ENCODE assay signal across 9 cellular contexts in genomic region chr7:115099906-115100305, GRCh38.
DNase-seq lines count a peak whose midpoint lies in the region; ATAC-seq and TF ChIP-seq lines count a peak whose summit lies in the region.
"Had no signal": no experiment of that assay in that cellular context is flagged by ENCODE, and none has a peak within 500 bp of the region (broad histone marks: within the 10 kb centered on the region; RNA-seq: fewer than 3 reads in every experiment).

No MANE protein-coding gene starts in this region.

- H3K4ac ChIP-seq in IMR-90 (ENCODE audit: low read depth, low read length): peak overlapping the region; percentile 64

- no peaks in the 10 kb centered on the region for H3K27me3 ChIP-seq in IMR-90 (ENCODE audit: control insufficient read depth, insufficient read depth, low read length)
- no peaks in the 10 kb centered on the region for H3K27me3 ChIP-seq in right lobe of liver

- ATAC-seq in IMR-90 (ENCODE audit: low read depth): peak; percentile 83
- ATAC-seq in right lobe of liver: peak; percentile 66 to 100 (median 78)
- no peak for ATAC-seq in HG03039 (IDR thresholded peaks at IDR 0.05; ENCODE audit: unreplicated experiment)

- no peak overlapping the region; the same call in 1 of the 2 replicates for H2AK5ac ChIP-seq in IMR-90 (ENCODE audit: low read depth, low read length)

- H3K79me1 ChIP-seq in IMR-90 (ENCODE audit: low read depth in 1 of 2, low read length in 2 of 2): no peaks in the 10 kb centered on the region

- H3K4me3 ChIP-seq in IMR-90 (ENCODE audit: insufficient read depth, low read depth, low read length) (no peak overlapping the region), cardiac fibroblast (replicated peaks in 1 of 2; ENCODE audit: low read depth in 2 of 2, low read length in 2 of 2) (no peak overlapping the region), right lobe of liver (no peak overlapping the region)

- H4K8ac ChIP-seq in IMR-90 (ENCODE audit: low read depth in 2 of 2, low read length in 2 of 2): no peak overlapping the region

- H2AFZ ChIP-seq in IMR-90 (replicated peaks; ENCODE audit: low read length, poor library complexity): peak overlapping the region; percentile 45

- peak overlapping the region; percentile 44; the same call in 1 of the 2 replicates for H2BK20ac ChIP-seq in IMR-90 (ENCODE audit: low read depth, low read length)

- no TSS peak for BruUV-seq in IMR-90 (replicated peaks; lab: Mats Ljungman, UMichigan)

- H3K4me2 ChIP-seq in IMR-90 (ENCODE audit: low read depth, low read length): no peak overlapping the region

- H3K14ac ChIP-seq in IMR-90 (replicated peaks; ENCODE audit: low read depth, low read length): peak overlapping the region; percentile 41; the same call in 1 of the 2 replicates

- peaks cover 9% of the 10 kb centered on the region; the same call in 1 of the 2 replicates for H3K9me1 ChIP-seq in IMR-90 (ENCODE audit: insufficient read depth, low read length)

- no peak overlapping the region for H2BK5ac ChIP-seq in IMR-90 (ENCODE audit: low read depth, low read length, poor library complexity, severe bottlenecking)

- CTCF ChIA-PET in IMR-90 (lab: Yijun Ruan, JAX): no interaction called here

- H4K91ac ChIP-seq in IMR-90 (ENCODE audit: insufficient read depth, low read depth, low read length): no peak overlapping the region; the same call in 1 of the 2 replicates

- no peaks in the 10 kb centered on the region for H3K36me3 ChIP-seq in IMR-90 (ENCODE audit: control insufficient read depth, insufficient read depth, low read length)
- H3K36me3 ChIP-seq in right lobe of liver: no peaks in the 10 kb centered on the region

- no peaks in the 10 kb centered on the region for H4K20me1 ChIP-seq in IMR-90 (ENCODE audit: insufficient read depth, low read length)

- H3K9ac ChIP-seq in IMR-90 (ENCODE audit: low read depth, low read length): no peak overlapping the region

- DNase-seq in DMS53 (lab: John Stamatoyannopoulos, UW): peak; percentile 91
- DNase-seq in IMR-90: peak; percentile 85
- DNase-seq in cardiac fibroblast (ENCODE audit: low read depth in 2 of 2): peak; percentile 78 to 81
- DNase-seq in right lobe of liver: no peak
- no peak for DNase-seq in globus pallidus (ENCODE audit: low spot score)
- DNase-seq in substantia nigra (lab: John Stamatoyannopoulos, UW): no peak
- no peak for DNase-seq in activated CD4-positive, CD25-positive, alpha-beta regulatory T cell (lab: John Stamatoyannopoulos, UW)
- DNase-seq: COR-L47 had no signal

- H2BK120ac ChIP-seq in IMR-90 (ENCODE audit: low read depth, low read length): peak overlapping the region; percentile 58

- no peak overlapping the region for H3K23ac ChIP-seq in IMR-90 (ENCODE audit: low read depth, low read length)

- H3K9me3 ChIP-seq in IMR-90 (ENCODE audit: control insufficient read depth, insufficient read depth, low read length) (no peaks in the 10 kb centered on the region), right lobe of liver (no peaks in the 10 kb centered on the region)

- no peak overlapping the region for H2BK15ac ChIP-seq in IMR-90 (ENCODE audit: low read depth, low read length)

- H4K5ac ChIP-seq in IMR-90 (ENCODE audit: low read depth, low read length): no peak overlapping the region

- H3K27ac ChIP-seq in IMR-90 (ENCODE audit: insufficient read depth, low read length): no peak overlapping the region
- no peak overlapping the region for H3K27ac ChIP-seq in right lobe of liver
- H3K27ac ChIP-seq in substantia nigra (ENCODE audit: low read depth, low read length, poor library complexity, severe bottlenecking): no peak overlapping the region

- intact Hi-C loops in IMR-90 (cut with micrococcal nuclease) (no loop called here), right lobe of liver (cut with DNase I) (no loop called here)

- peak; percentile 20; the same call in 1 of the 2 replicates for TF ChIP-seq RAD21 in IMR-90 (IDR thresholded peaks at IDR 0.05; ENCODE audit: low read length)

- TF ChIP-seq CTCF in IMR-90 (conservative IDR thresholded peaks at IDR 0.05; ENCODE audit: low read depth, low read length) (0 out of 2 replicates have a peak, but pooled peaks have one; percentile 5), cardiac fibroblast (IDR thresholded peaks at IDR 0.05; ENCODE audit: low read depth, low read length) (no peak), right lobe of liver (IDR thresholded peaks at IDR 0.05) (no peak)

- no peak overlapping the region for H3K56ac ChIP-seq in IMR-90 (ENCODE audit: extremely low read depth, insufficient read depth, low read length)

- no peak overlapping the region for H2AK9ac ChIP-seq in IMR-90 (replicated peaks; ENCODE audit: low read depth, low read length, poor library complexity)

- TF ChIP-seq POLR2A in IMR-90 (IDR thresholded peaks at IDR 0.05; ENCODE audit: low read depth, low read length) (no peak), right lobe of liver (IDR thresholded peaks at IDR 0.05) (no peak)

- H3K18ac ChIP-seq in IMR-90 (ENCODE audit: low read depth, low read length): no peak overlapping the region

- dilution Hi-C loops in IMR-90 (cut with HindIII; ENCODE audit: low sequenced_read_pairs, unreplicated experiment): no loop called here

- 25% methylated on average over 1 of the region's 1 CpG; no CpG with 5 or more reads in 1 of the 2 experiments for WGBS in IMR-90 (ENCODE audit: extremely low coverage in 2 of 2, insufficient read length in 1 of 2), 2 experiments
- WGBS in right lobe of liver (ENCODE audit: insufficient coverage, low coverage, low lambda C conversion rate, missing lambda C conversion rate): 33% methylated on average over 1 of the region's 1 CpG

- in situ Hi-C loops in IMR-90 (cut with MboI; ENCODE audit: low sequenced_read_pairs): no loop called here

- POLR2A ChIA-PET in IMR-90 (lab: Charles Lee; ENCODE audit: unreplicated experiment): no interaction called here

- H3K4me1 ChIP-seq in IMR-90 (ENCODE audit: control insufficient read depth, insufficient read depth, low read length) (peaks cover 8% of the 10 kb centered on the region), right lobe of liver (peaks cover 0 to 3% (median 0%) of the 10 kb centered on the region in 4 donors)

TF ChIP-seq in IMR-90, 13 proteins besides CTCF, POLR2A, EP300 and RAD21:
- TF ChIP-seq SMC3 (IDR thresholded peaks at IDR 0.05; ENCODE audit: low read depth, low read length) (no peak), FOS (IDR thresholded peaks at IDR 0.05; ENCODE audit: low read depth, low read length) (peak; percentile 39; the same call in 1 of the 2 replicates)

Comparison
In these comparisons a context has a peak if more than half of its experiments do, and no peak if none do; other contexts are left out.
1. DNase-seq: peak in DMS53 (single experiment), IMR-90 (single experiment) and cardiac fibroblast (2 of 2); none in right lobe of liver (0 of 3), globus pallidus (single experiment), substantia nigra (0 of 49) and activated CD4-positive, CD25-positive, alpha-beta regulatory T cell (0 of 4).